3 cellular contexts compared by ENCODE assay signal in the genomic region with DNA sequence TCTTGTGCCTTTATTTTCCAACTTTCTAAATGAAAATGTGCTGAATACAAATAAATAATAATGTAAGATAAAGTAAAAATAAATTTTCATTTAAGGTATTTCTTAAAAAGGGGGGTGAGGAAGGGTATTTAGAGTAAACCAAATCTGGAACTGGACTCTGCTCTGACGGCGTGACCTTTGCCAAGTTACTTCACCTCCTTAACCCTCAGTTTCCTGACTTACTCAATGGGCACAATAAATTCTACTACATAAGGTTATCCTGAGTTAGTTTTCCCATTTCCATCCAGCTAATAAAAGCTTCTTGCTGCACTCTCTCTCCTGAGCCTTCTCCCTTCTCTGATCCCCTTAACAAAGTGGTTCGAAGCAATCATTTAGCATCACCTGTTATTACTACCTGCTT.
TF ChIP-seq lines count a peak whose summit lies in the region.

No MANE protein-coding gene starts in this region.

TF ChIP-seq in SK-N-SH, 30 proteins besides CTCF, POLR2A, EP300 and RAD21 (continued from another document):
- TF ChIP-seq TCF12 (IDR thresholded peaks at IDR 0.05) (no peak), YY1 (IDR thresholded peaks at IDR 0.05; ENCODE audit: low read depth) (no peak), SMC3 (IDR thresholded peaks at IDR 0.05; ENCODE audit: low read depth, low read length) (no peak), ELF1 (IDR thresholded peaks at IDR 0.05) (no peak), RFX5 (IDR thresholded peaks at IDR 0.05; ENCODE audit: low read length) (no peak), FOXJ3 (CRISPR knock-in tag; IDR thresholded peaks at IDR 0.05) (no peak), RXRA (IDR thresholded peaks at IDR 0.05; ENCODE audit: borderline replicate concordance, low read depth) (no peak), POLR2AphosphoS5 (IDR thresholded peaks at IDR 0.05; ENCODE audit: low read depth, low read length) (no peak), SIN3A (IDR thresholded peaks at IDR 0.05; ENCODE audit: borderline replicate concordance, low read depth, low read length) (no peak), CHD2 (IDR thresholded peaks at IDR 0.05; ENCODE audit: low read length, partially characterized antibody) (no peak)
- TF ChIP-seq, protein P1, sequence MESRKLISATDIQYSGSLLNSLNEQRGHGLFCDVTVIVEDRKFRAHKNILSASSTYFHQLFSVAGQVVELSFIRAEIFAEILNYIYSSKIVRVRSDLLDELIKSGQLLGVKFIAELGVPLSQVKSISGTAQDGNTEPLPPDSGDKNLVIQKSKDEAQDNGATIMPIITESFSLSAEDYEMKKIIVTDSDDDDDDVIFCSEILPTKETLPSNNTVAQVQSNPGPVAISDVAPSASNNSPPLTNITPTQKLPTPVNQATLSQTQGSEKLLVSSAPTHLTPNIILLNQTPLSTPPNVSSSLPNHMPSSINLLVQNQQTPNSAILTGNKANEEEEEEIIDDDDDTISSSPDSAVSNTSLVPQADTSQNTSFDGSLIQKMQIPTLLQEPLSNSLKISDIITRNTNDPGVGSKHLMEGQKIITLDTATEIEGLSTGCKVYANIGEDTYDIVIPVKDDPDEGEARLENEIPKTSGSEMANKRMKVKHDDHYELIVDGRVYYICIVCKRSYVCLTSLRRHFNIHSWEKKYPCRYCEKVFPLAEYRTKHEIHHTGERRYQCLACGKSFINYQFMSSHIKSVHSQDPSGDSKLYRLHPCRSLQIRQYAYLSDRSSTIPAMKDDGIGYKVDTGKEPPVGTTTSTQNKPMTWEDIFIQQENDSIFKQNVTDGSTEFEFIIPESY (IDR thresholded peaks at IDR 0.05; ENCODE audit: borderline replicate concordance, low read depth), result no peak

TF ChIP-seq in SK-N-SH treated with all-trans-retinoic acid at 6 μM for 48 hours, 23 proteins besides CTCF, POLR2A, EP300 and RAD21 (continued from another document):
- TF ChIP-seq RARB (CRISPR knock-in tag; IDR thresholded peaks at IDR 0.05) (no peak), BACH2 (CRISPR knock-in tag; IDR thresholded peaks at IDR 0.05; ENCODE audit: borderline replicate concordance) (no peak), GLIS3 (CRISPR knock-in tag; IDR thresholded peaks at IDR 0.05) (no peak), PPARA (CRISPR knock-in tag; IDR thresholded peaks at IDR 0.05; ENCODE audit: borderline replicate concordance) (no peak), ZFP3 (CRISPR knock-in tag; IDR thresholded peaks at IDR 0.05) (no peak), OSR1 (CRISPR knock-in tag; IDR thresholded peaks at IDR 0.05) (no peak), ESRRG (CRISPR knock-in tag; IDR thresholded peaks at IDR 0.05) (no peak), TCF4 (CRISPR knock-in tag; IDR thresholded peaks at IDR 0.05; ENCODE audit: borderline replicate concordance) (no peak), ZFP30 (CRISPR knock-in tag; IDR thresholded peaks at IDR 0.05) (no peak), SNAI2 (CRISPR knock-in tag; IDR thresholded peaks at IDR 0.05) (no peak), ZC3H10 (CRISPR knock-in tag; IDR thresholded peaks at IDR 0.05) (no peak), TOX (CRISPR knock-in tag; IDR thresholded peaks at IDR 0.05; ENCODE audit: borderline replicate concordance) (no peak)
- TF ChIP-seq, protein P2, sequence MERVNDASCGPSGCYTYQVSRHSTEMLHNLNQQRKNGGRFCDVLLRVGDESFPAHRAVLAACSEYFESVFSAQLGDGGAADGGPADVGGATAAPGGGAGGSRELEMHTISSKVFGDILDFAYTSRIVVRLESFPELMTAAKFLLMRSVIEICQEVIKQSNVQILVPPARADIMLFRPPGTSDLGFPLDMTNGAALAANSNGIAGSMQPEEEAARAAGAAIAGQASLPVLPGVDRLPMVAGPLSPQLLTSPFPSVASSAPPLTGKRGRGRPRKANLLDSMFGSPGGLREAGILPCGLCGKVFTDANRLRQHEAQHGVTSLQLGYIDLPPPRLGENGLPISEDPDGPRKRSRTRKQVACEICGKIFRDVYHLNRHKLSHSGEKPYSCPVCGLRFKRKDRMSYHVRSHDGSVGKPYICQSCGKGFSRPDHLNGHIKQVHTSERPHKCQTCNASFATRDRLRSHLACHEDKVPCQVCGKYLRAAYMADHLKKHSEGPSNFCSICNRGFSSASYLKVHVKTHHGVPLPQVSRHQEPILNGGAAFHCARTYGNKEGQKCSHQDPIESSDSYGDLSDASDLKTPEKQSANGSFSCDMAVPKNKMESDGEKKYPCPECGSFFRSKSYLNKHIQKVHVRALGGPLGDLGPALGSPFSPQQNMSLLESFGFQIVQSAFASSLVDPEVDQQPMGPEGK (CRISPR knock-in tag; IDR thresholded peaks at IDR 0.05; ENCODE audit: borderline replicate concordance), result no peak
- TF ChIP-seq, protein P3, sequence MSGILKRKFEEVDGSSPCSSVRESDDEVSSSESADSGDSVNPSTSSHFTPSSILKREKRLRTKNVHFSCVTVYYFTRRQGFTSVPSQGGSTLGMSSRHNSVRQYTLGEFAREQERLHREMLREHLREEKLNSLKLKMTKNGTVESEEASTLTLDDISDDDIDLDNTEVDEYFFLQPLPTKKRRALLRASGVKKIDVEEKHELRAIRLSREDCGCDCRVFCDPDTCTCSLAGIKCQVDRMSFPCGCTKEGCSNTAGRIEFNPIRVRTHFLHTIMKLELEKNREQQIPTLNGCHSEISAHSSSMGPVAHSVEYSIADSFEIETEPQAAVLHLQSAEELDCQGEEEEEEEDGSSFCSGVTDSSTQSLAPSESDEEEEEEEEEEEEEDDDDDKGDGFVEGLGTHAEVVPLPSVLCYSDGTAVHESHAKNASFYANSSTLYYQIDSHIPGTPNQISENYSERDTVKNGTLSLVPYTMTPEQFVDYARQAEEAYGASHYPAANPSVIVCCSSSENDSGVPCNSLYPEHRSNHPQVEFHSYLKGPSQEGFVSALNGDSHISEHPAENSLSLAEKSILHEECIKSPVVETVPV (CRISPR knock-in tag; IDR thresholded peaks at IDR 0.05), result no peak
TF ChIP-seq in SK-N-SH treated with all-trans-retinoic acid at 6 μM for 48 hours: peak in this region for 0.

TF ChIP-seq in liver, 16 proteins besides CTCF, POLR2A, EP300 and RAD21 (continued from another document):
- TF ChIP-seq, protein P4, sequence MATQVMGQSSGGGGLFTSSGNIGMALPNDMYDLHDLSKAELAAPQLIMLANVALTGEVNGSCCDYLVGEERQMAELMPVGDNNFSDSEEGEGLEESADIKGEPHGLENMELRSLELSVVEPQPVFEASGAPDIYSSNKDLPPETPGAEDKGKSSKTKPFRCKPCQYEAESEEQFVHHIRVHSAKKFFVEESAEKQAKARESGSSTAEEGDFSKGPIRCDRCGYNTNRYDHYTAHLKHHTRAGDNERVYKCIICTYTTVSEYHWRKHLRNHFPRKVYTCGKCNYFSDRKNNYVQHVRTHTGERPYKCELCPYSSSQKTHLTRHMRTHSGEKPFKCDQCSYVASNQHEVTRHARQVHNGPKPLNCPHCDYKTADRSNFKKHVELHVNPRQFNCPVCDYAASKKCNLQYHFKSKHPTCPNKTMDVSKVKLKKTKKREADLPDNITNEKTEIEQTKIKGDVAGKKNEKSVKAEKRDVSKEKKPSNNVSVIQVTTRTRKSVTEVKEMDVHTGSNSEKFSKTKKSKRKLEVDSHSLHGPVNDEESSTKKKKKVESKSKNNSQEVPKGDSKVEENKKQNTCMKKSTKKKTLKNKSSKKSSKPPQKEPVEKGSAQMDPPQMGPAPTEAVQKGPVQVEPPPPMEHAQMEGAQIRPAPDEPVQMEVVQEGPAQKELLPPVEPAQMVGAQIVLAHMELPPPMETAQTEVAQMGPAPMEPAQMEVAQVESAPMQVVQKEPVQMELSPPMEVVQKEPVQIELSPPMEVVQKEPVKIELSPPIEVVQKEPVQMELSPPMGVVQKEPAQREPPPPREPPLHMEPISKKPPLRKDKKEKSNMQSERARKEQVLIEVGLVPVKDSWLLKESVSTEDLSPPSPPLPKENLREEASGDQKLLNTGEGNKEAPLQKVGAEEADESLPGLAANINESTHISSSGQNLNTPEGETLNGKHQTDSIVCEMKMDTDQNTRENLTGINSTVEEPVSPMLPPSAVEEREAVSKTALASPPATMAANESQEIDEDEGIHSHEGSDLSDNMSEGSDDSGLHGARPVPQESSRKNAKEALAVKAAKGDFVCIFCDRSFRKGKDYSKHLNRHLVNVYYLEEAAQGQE (IDR thresholded peaks at IDR 0.05), result no peak
